In genomic region chr3:149542375-149543312, GRCh38 we compare ENCODE assay signal across 15 cellular contexts.
DNase-seq lines count a peak whose midpoint lies in the region; ATAC-seq and TF ChIP-seq lines count a peak whose summit lies in the region.
"Had no signal": no experiment of that assay in that cellular context is flagged by ENCODE, and none has a peak within 500 bp of the region (broad histone marks: within the 10 kb centered on the region; RNA-seq: fewer than 3 reads in every experiment).

No MANE protein-coding gene starts in this region.

- H3K27me3 ChIP-seq in stomach = no peaks in the 10 kb centered on the region
- H3K27me3 ChIP-seq: gastrocnemius medialis had no signal

- H3K4me1 ChIP-seq in stomach = peaks cover 11 to 75% (median 41%) of the 10 kb centered on the region in 4 donors

- H3K27ac Mint-ChIP-seq in HFFc6 (peak overlapping the region; percentile 92), T-cell (no peak overlapping the region)
- H3K27ac Mint-ChIP-seq: activated CD8-positive, alpha-beta T cell treated with anti-CD3 and anti-CD28 coated beads for 36 hours; activated naive CD4-positive, alpha-beta T cell treated with anti-CD3 and anti-CD28 coated beads for 36 hours; dendritic cell treated with granulocyte-macrophage colony-stimulating factor and Interleukin-4, amounts not matched to agents 40 ng/mL and 50 ng/mL, for 4 days had no signal

- H3K4me1 Mint-ChIP-seq in HFFc6 (ENCODE audit: low read depth) (peaks cover 77% of the 10 kb centered on the region), T-cell (no peaks in the 10 kb centered on the region)

- intact Hi-C loops in stomach (cut with DNase I; ENCODE audit: low total_unique reads) (no loop called here), cardiac septum (cut with DNase I) (no loop called here)

- DNase-seq in HFFc6 (peak; percentile 33), kidney tubule cell (ENCODE audit: low spot score) (peak; percentile 99), stomach (no peak), activated T-cell treated with anti-CD3 and anti-CD28 coated beads for 4 hours (no peak), T-cell (no peak), cardiac septum (ENCODE audit: low spot score) (no peak)
- DNase-seq: activated CD8-positive, alpha-beta T cell treated with anti-CD3 and anti-CD28 coated beads for 36 hours; activated naive CD4-positive, alpha-beta T cell treated with anti-CD3 and anti-CD28 coated beads for 36 hours; gastrocnemius medialis; NCI-H2171 treated with DMSO at 0.1 percent for 48 hours; stimulated activated CD4-positive, alpha-beta T cell treated with anti-CD3 and anti-CD28 coated beads, Interleukin-2, amount 100 ng/mL, for 24 hours; stimulated activated naive CD4-positive, alpha-beta T cell treated with Interleukin-2 at 50 U/mL for 16 hours; T-helper 9 cell had no signal

- H3K9me3 ChIP-seq in stomach = no peaks in the 10 kb centered on the region
- H3K9me3 ChIP-seq: gastrocnemius medialis had no signal

- POLR2A ChIA-PET in T-cell (lab: Charles Lee) = no interaction called here

- 62 to 77% (median 67%) methylated on average over 9 of the region's 9 CpGs for WGBS in stomach, 5 donors

- peak overlapping the region; percentile 40 for H3K4me3 Mint-ChIP-seq in HFFc6
- H3K4me3 Mint-ChIP-seq in T-cell = no peak overlapping the region
- H3K4me3 Mint-ChIP-seq: activated CD8-positive, alpha-beta T cell treated with anti-CD3 and anti-CD28 coated beads for 36 hours; activated naive CD4-positive, alpha-beta T cell treated with anti-CD3 and anti-CD28 coated beads for 36 hours; dendritic cell treated with granulocyte-macrophage colony-stimulating factor and Interleukin-4, amounts not matched to agents 40 ng/mL and 50 ng/mL, for 4 days had no signal

- no peak for TF ChIP-seq CTCF in HFFc6 (IDR thresholded peaks at IDR 0.05)
- no peak for TF ChIP-seq CTCF in VCaP (conservative IDR thresholded peaks at IDR 0.05)
- TF ChIP-seq CTCF in stomach (IDR thresholded peaks at IDR 0.05) = no peak

- no peak overlapping the region for H3K4me3 ChIP-seq in stomach
- H3K4me3 ChIP-seq: gastrocnemius medialis had no signal

- no peak for ATAC-seq in T-cell (replicated peaks in 1 of 4)
- ATAC-seq: activated CD8-positive, alpha-beta T cell treated with anti-CD3 and anti-CD28 coated beads for 36 hours; gastrocnemius medialis had no signal

- TF ChIP-seq POLR2A in stomach (IDR thresholded peaks at IDR 0.05) = no peak

- peaks cover 0 to 15% (median 14%) of the 10 kb centered on the region in 4 donors for H3K36me3 ChIP-seq in stomach

- no peaks in the 10 kb centered on the region for H3K9me3 Mint-ChIP-seq in HFFc6
- H3K9me3 Mint-ChIP-seq in T-cell = no peaks in the 10 kb centered on the region
- H3K9me3 Mint-ChIP-seq: activated CD8-positive, alpha-beta T cell treated with anti-CD3 and anti-CD28 coated beads for 36 hours; activated naive CD4-positive, alpha-beta T cell treated with anti-CD3 and anti-CD28 coated beads for 36 hours; dendritic cell treated with granulocyte-macrophage colony-stimulating factor and Interleukin-4, amounts not matched to agents 40 ng/mL and 50 ng/mL, for 4 days had no signal

- no peak for TF ChIP-seq EP300 in stomach (IDR thresholded peaks at IDR 0.05)

- peaks cover 33% of the 10 kb centered on the region for H3K36me3 Mint-ChIP-seq in HFFc6 (ENCODE audit: low read depth)
- H3K36me3 Mint-ChIP-seq in T-cell = no peaks in the 10 kb centered on the region

- H3K27ac ChIP-seq in VCaP = peak overlapping the region; percentile 73
- H3K27ac ChIP-seq in stomach = peak overlapping the region in 3 of 5 donors; percentile 12 to 58 (median 42)
- H3K27ac ChIP-seq: gastrocnemius medialis had no signal

- H3K27me3 Mint-ChIP-seq in HFFc6 (ENCODE audit: insufficient read depth) (peaks cover 3% of the 10 kb centered on the region; the same call in 1 of the 2 replicates), T-cell (peaks cover 4 to 9% of the 10 kb centered on the region in 2 donors)

- CTCF ChIA-PET in T-cell (lab: Charles Lee) = no interaction called here

Comparison
In these comparisons a context has a peak if more than half of its experiments do, and no peak if none do; other contexts are left out.
1. DNase-seq: peak in HFFc6 (single experiment) and kidney tubule cell (single experiment); none in stomach (single experiment), activated T-cell treated with anti-CD3 and anti-CD28 coated beads for 4 hours (single experiment), T-cell (0 of 34) and cardiac septum (single experiment).